Comparison of ENCODE assay signal across 8 cellular contexts in the genomic region with DNA sequence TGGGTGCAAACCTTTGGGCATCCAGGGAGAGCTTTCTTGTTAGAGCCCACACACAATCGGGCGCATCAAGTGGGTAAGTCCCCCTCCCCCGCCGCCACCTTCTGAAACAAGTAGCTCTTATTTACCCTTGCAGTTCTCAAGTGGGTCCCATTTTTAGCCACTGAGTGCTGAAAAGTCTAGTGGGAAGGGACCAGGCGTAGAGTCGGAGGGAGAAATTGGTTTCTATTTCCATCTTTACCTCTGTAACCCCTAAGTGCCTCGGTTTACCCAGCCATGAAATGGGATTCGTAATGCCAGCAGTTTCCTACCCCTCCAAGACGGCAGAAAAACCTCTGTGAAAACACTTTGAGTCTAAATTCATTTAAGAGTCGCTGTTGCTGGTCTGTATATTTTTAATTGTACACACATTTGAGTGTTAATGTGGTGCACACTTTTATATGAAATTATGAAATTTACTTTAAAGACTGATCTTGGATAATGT. TPM values are rescaled to one million over a fixed set of nuclear protein-coding genes. Genes with fewer than 3 reads are reported as not detected.
DNase-seq lines count a peak whose midpoint lies in the region; ATAC-seq and TF ChIP-seq lines count a peak whose summit lies in the region.

No MANE protein-coding gene starts in this region.

- CTCF ChIA-PET in CD8-positive, alpha-beta memory T cell (lab: Charles Lee): interaction anchor here (0.7 to 3.0 kb wide), 3 partner anchors 9 to 263 kb away, joined by 3 to 15 read pairs (median 6); a partner anchor contains a TSS
- CTCF ChIA-PET in mammary epithelial cell (lab: Charles Lee; ENCODE audit: low non-redundant PET): no interaction called here

- H3K27me3 ChIP-seq in CD8-positive, alpha-beta memory T cell (ENCODE audit: insufficient read depth, low read length, poor library complexity, severe bottlenecking): peaks cover 10% of the 10 kb centered on the region
- peaks cover 3% of the 10 kb centered on the region; the same call in 1 of the 2 replicates for H3K27me3 ChIP-seq in MG63
- peaks cover 6% of the 10 kb centered on the region for H3K27me3 ChIP-seq in mammary epithelial cell (ENCODE audit: insufficient read depth, low read length)
- H3K27me3 ChIP-seq in lower lobe of right lung (ENCODE audit: low read depth): no peaks in the 10 kb centered on the region
- no peaks in the 10 kb centered on the region for H3K27me3 ChIP-seq in thoracic aorta (replicated peaks; ENCODE audit: insufficient read depth)

- POLR2A ChIA-PET in CD8-positive, alpha-beta memory T cell (lab: Charles Lee): interaction anchor here (1.1 to 1.2 kb wide), 2 partner anchors 45 to 116 kb away, joined by 3 to 10 read pairs; a partner anchor contains a TSS

- peaks cover 35 to 67% of the 10 kb centered on the region in 2 donors for H3K27me3 Mint-ChIP-seq in CD8-positive, alpha-beta memory T cell

- H3K36me3 Mint-ChIP-seq in CD8-positive, alpha-beta memory T cell: peaks cover 0 to 2% (median 0%) of the 10 kb centered on the region in 3 donors

- H2AFZ ChIP-seq in mammary epithelial cell (ENCODE audit: low read depth, low read length): peak overlapping the region; percentile 89

- H4K20me1 ChIP-seq in mammary epithelial cell (ENCODE audit: insufficient read depth, low read length): no peaks in the 10 kb centered on the region

- peaks cover 4% of the 10 kb centered on the region for H3K4me1 ChIP-seq in CD8-positive, alpha-beta memory T cell (ENCODE audit: insufficient read depth, low read length)
- peaks cover 7% of the 10 kb centered on the region for H3K4me1 ChIP-seq in mammary epithelial cell (ENCODE audit: insufficient read depth, low read length)
- H3K4me1 ChIP-seq in lower lobe of right lung: peaks cover 11% of the 10 kb centered on the region
- H3K4me1 ChIP-seq in thoracic aorta (ENCODE audit: control insufficient read depth in 1 of 2, low read depth in 2 of 2): peaks cover 0 to 24% of the 10 kb centered on the region in 2 donors

- H3K9me3 ChIP-seq in CD8-positive, alpha-beta memory T cell (ENCODE audit: low read length): no peaks in the 10 kb centered on the region
- H3K9me3 ChIP-seq in MG63: no peaks in the 10 kb centered on the region
- H3K9me3 ChIP-seq in mammary epithelial cell (replicated peaks; ENCODE audit: insufficient read depth, low read length): no peaks in the 10 kb centered on the region
- H3K9me3 ChIP-seq in lower lobe of right lung: no peaks in the 10 kb centered on the region
- H3K9me3 ChIP-seq in thoracic aorta: no peaks in the 10 kb centered on the region

- peak overlapping the region in 1 of 8 donors; percentile 45 for H3K27ac Mint-ChIP-seq in CD8-positive, alpha-beta memory T cell

- in situ Hi-C loops in mammary epithelial cell (cut with MboI; ENCODE audit: low sequenced_read_pairs in 2 of 2) (no loop called here), GM13977 (cut with MboI; ENCODE audit: low pct_unique_long_range_greater_than_20kb, low sequenced_read_pairs, unreplicated experiment) (no loop called here)

- peaks cover 10 to 17% (median 13%) of the 10 kb centered on the region in 3 donors for H3K4me1 Mint-ChIP-seq in CD8-positive, alpha-beta memory T cell

- peak; percentile 45 to 53 for ATAC-seq in lower lobe of right lung
- ATAC-seq in thoracic aorta (ENCODE audit: insufficient number of reproducible peaks, low FRiP score, low read depth): no peak

- dilution Hi-C loops in mammary epithelial cell (cut with HindIII; ENCODE audit: low sequenced_read_pairs): no loop called here

- intact Hi-C loops in mammary epithelial cell (cut with micrococcal nuclease) (no loop called here), lower lobe of right lung (cut with DNase I) (no loop called here)

- H3K4me3 ChIP-seq in CD8-positive, alpha-beta memory T cell (ENCODE audit: low read length): peak overlapping the region; percentile 29
- peak overlapping the region; percentile 63 for H3K4me3 ChIP-seq in MG63
- H3K4me3 ChIP-seq in mammary epithelial cell (replicated peaks in 1 of 3; ENCODE audit: insufficient read depth in 1 of 3, low read depth in 2 of 3, low read length in 3 of 3): peak overlapping the region in 2 of 3 experiments; percentile 61 to 64
- peak overlapping the region; percentile 66 for H3K4me3 ChIP-seq in lower lobe of right lung
- peak overlapping the region; percentile 80 for H3K4me3 ChIP-seq in thoracic aorta

- no peak for TF ChIP-seq CTCF in mammary epithelial cell (conservative IDR thresholded peaks at IDR 0.05 in 1 of 2, IDR thresholded peaks at IDR 0.05 in 1 of 2; ENCODE audit: extremely low read depth in 1 of 2, insufficient read depth in 1 of 2, low read depth in 1 of 2, low read length in 2 of 2)
- no peak for TF ChIP-seq CTCF in lower lobe of right lung (IDR thresholded peaks at IDR 0.05)
- TF ChIP-seq CTCF in thoracic aorta (IDR thresholded peaks at IDR 0.05): no peak
- TF ChIP-seq CTCF in GM13977 (IDR thresholded peaks at IDR 0.05; ENCODE audit: extremely low read depth, insufficient read depth, missing control alignments): no peak

- DNase-seq in CD8-positive, alpha-beta memory T cell: no peak
- DNase-seq in MG63 (no peak), mammary epithelial cell (peak; percentile 5), lower lobe of right lung (peak; percentile 77), thoracic aorta (ENCODE audit: low spot score) (no peak), dedifferentiated amniotic fluid mesenchymal stem cell (ENCODE audit: extremely low spot score) (no peak), LoVo (ENCODE audit: low spot score) (no peak), GM13977 (ENCODE audit: low spot score) (no peak)

- peak overlapping the region; percentile 94 for H3K4me2 ChIP-seq in mammary epithelial cell (ENCODE audit: insufficient read depth, low read depth, low read length)

- WGBS in mammary epithelial cell (ENCODE audit: low coverage, missing lambda C conversion rate): 97% methylated on average over 4 of the region's 10 CpGs

- no peak overlapping the region for H3K9ac ChIP-seq in mammary epithelial cell (ENCODE audit: insufficient read depth, low read length)

- H3K27ac ChIP-seq in CD8-positive, alpha-beta memory T cell (ENCODE audit: low read depth, low read length): no peak overlapping the region
- H3K27ac ChIP-seq in mammary epithelial cell (ENCODE audit: insufficient read depth, low read depth, low read length) (no peak overlapping the region), lower lobe of right lung (peak overlapping the region; percentile 77), thoracic aorta (peak overlapping the region in 1 of 2 donors; percentile 56)

- no peaks in the 10 kb centered on the region for H3K9me3 Mint-ChIP-seq in CD8-positive, alpha-beta memory T cell

- H3K36me3 ChIP-seq in CD8-positive, alpha-beta memory T cell (ENCODE audit: insufficient read depth, low read length): no peaks in the 10 kb centered on the region
- H3K36me3 ChIP-seq in MG63 (no peaks in the 10 kb centered on the region), mammary epithelial cell (ENCODE audit: insufficient read depth, low read length) (no peaks in the 10 kb centered on the region), lower lobe of right lung (no peaks in the 10 kb centered on the region), thoracic aorta (no peaks in the 10 kb centered on the region)

- BruUV-seq in mammary epithelial cell (replicated peaks; lab: Mats Ljungman, UMichigan): no TSS peak

- H3K4me3 Mint-ChIP-seq in CD8-positive, alpha-beta memory T cell: peak overlapping the region; percentile 81 to 93 (median 84)

- no peaks in the 10 kb centered on the region for H3K79me2 ChIP-seq in mammary epithelial cell (ENCODE audit: insufficient read depth, low read length)

RNA-seq across cellular contexts. Expression of a gene that starts 0.9 kb away (rescaled TPM):
- under 1 TPM; 0.04 to 0.09 TPM for total RNA-seq in CD8-positive, alpha-beta memory T cell
- polyA plus RNA-seq in CD8-positive, alpha-beta memory T cell: not detected
- total RNA-seq in MG63 (2014; rRNA removed; shearing (Covaris generic); ENCODE audit: low replicate concordance): 1.1 and 2.9 TPM in 2 replicates
- 1 to 10 TPM in 1 of 2 donors, under 1 TPM in 1; 0.73 to 2.3 TPM for total RNA-seq in mammary epithelial cell
- polyA plus RNA-seq in mammary epithelial cell: 0.18 TPM
- polyA minus RNA-seq in mammary epithelial cell: 0.57 TPM
- total RNA-seq in lower lobe of right lung: 11.3 TPM
- 1 to 10 TPM; 8.0 to 9.9 TPM for total RNA-seq in thoracic aorta

RNA-seq across cellular contexts. Expression of a gene that starts 45.3 kb away (rescaled TPM):
- total RNA-seq in CD8-positive, alpha-beta memory T cell: 1 to 10 TPM; 4.4 to 4.6 TPM
- polyA plus RNA-seq in CD8-positive, alpha-beta memory T cell: 6.8 TPM
- total RNA-seq in MG63 (2014; rRNA removed; shearing (Covaris generic); ENCODE audit: low replicate concordance): 3.2 and 4.4 TPM in 2 replicates
- total RNA-seq in mammary epithelial cell (1 to 10 TPM; 1.2 to 6.5 TPM), lower lobe of right lung (4.6 TPM), thoracic aorta (1 to 10 TPM; 1.6 TPM)
- 2.0 TPM for polyA plus RNA-seq in mammary epithelial cell
- 0.31 TPM for polyA minus RNA-seq in mammary epithelial cell

Comparison
In these comparisons a context has a peak if more than half of its experiments do, and no peak if none do; other contexts are left out.
1. DNase-seq: peak in mammary epithelial cell (single experiment) and lower lobe of right lung (single experiment); none in CD8-positive, alpha-beta memory T cell (0 of 5), MG63 (single experiment), thoracic aorta (single experiment), dedifferentiated amniotic fluid mesenchymal stem cell (single experiment), LoVo (single experiment) and GM13977 (single experiment).
2. H3K4me3 ChIP-seq: peak in every context shown above with its lines; median percentile 80 in thoracic aorta; 66 in lower lobe of right lung; 63 in MG63; 62 in mammary epithelial cell; 29 in CD8-positive, alpha-beta memory T cell.